ENCODE assay signal across 1 cellular context in genomic region chr11:14342906-14343305, GRCh38.
TF ChIP-seq lines count a peak whose summit lies in the region.

No MANE protein-coding gene starts in this region.

TF ChIP-seq in GM23338, 12 proteins besides CTCF, POLR2A, EP300 and RAD21 (continued from another document):
- TF ChIP-seq ZNF462 (CRISPR knock-in tag; IDR thresholded peaks at IDR 0.05) (no peak), REST (IDR thresholded peaks at IDR 0.05; ENCODE audit: unreplicated experiment) (no peak), CREB1 (CRISPR knock-in tag; IDR thresholded peaks at IDR 0.05; ENCODE audit: low read depth) (no peak), POLR2AphosphoS5 (IDR thresholded peaks at IDR 0.05; ENCODE audit: low read depth) (no peak)
TF ChIP-seq in GM23338: peak in this region for 0.
